In the genomic region with DNA sequence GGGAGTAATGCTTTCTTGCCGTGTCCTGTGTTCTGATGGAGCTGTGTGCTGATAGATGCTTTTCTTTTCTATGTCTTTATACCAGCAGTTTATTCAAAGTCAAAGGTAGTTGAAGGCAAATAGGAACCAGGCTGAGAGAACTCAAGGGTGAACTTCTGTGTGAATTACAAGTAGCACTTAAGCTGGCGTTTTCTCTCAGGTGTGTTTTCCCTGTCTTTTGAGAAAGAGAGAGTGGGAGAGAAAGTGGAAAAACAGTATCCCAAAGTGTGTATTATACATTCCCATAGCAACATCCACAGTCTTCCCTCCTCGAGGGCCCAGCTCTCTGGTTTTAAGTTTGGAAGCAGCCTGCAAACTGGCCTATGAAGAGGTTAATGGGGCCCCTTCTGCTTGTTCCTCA, we compare ENCODE assay signal across 10 cellular contexts. TPM values are rescaled to one million over a fixed set of nuclear protein-coding genes. Genes with fewer than 3 reads are reported as not detected.
DNase-seq lines count a peak whose midpoint lies in the region; ATAC-seq, FAIRE-seq and TF ChIP-seq lines count a peak whose summit lies in the region.
"Had no signal": no experiment of that assay in that cellular context is flagged by ENCODE, and none has a peak within 500 bp of the region (broad histone marks: within the 10 kb centered on the region; RNA-seq: fewer than 3 reads in every experiment).

No MANE protein-coding gene starts in this region.

- peaks cover 99% of the 10 kb centered on the region for H3K4me1 Mint-ChIP-seq in CD4-positive, alpha-beta T cell (ENCODE audit: low read depth)
- H3K4me1 Mint-ChIP-seq in neural crest cell: peaks cover 23% of the 10 kb centered on the region

- H3K27ac ChIP-seq in CD4-positive, alpha-beta T cell (ENCODE audit: low read depth, low read length): peak overlapping the region; percentile 63
- H3K27ac ChIP-seq in Karpas-422 (ENCODE audit: low read length): peak overlapping the region; percentile 95
- peak overlapping the region; percentile 12 to 81 for H3K27ac ChIP-seq in coronary artery

- peaks cover 42% of the 10 kb centered on the region for H3K79me2 ChIP-seq in Karpas-422 (ENCODE audit: low read length)

- no peaks in the 10 kb centered on the region for H3K27me3 ChIP-seq in CD4-positive, alpha-beta T cell (ENCODE audit: control insufficient read depth, insufficient read depth, low read length)
- H3K27me3 ChIP-seq in Karpas-422 (ENCODE audit: low read length): no peaks in the 10 kb centered on the region

- no peaks in the 10 kb centered on the region for H3K27me3 Mint-ChIP-seq in CD4-positive, alpha-beta T cell
- peaks cover 63% of the 10 kb centered on the region for H3K27me3 Mint-ChIP-seq in neural crest cell (ENCODE audit: low read depth)

- POLR2A ChIA-PET in CD4-positive, alpha-beta T cell (lab: Charles Lee): interaction anchor here (0.8 to 13.0 kb wide), 16 partner anchors 9 to 287 kb away, joined by 3 to 301 read pairs (median 3); partner anchors contain the start of gene DMXL1

- peak overlapping the region; percentile 93 for H3K4me3 Mint-ChIP-seq in CD4-positive, alpha-beta T cell
- H3K4me3 Mint-ChIP-seq in neural crest cell: peak overlapping the region; percentile 89

- CTCF ChIA-PET in CD4-positive, alpha-beta T cell (lab: Charles Lee): interaction anchor here (0.7 to 6.3 kb wide), 9 partner anchors 8 to 55 kb away, joined by 3 to 36 read pairs (median 5); no protein-coding TSS in a partner anchor

- FAIRE-seq in D721Med (lab: Jason Lieb, UNC): no peak

- peaks cover 88% of the 10 kb centered on the region for H3K4me1 ChIP-seq in Karpas-422 (ENCODE audit: low read length)

- H2AFZ ChIP-seq in Karpas-422 (ENCODE audit: low read length): no peak overlapping the region

- H3K9me3 ChIP-seq in CD4-positive, alpha-beta T cell (ENCODE audit: control insufficient read depth, low read length): no peaks in the 10 kb centered on the region
- no peaks in the 10 kb centered on the region for H3K9me3 ChIP-seq in Karpas-422 (ENCODE audit: low read length)

- no peaks in the 10 kb centered on the region for H3K9me2 ChIP-seq in Karpas-422 (replicated peaks; ENCODE audit: insufficient read depth, low read length)

- peak overlapping the region; percentile 80 for H3K4me3 ChIP-seq in Karpas-422 (ENCODE audit: low read length)
- peak overlapping the region; percentile 78 for H3K4me3 ChIP-seq in coronary artery

- no peak for TF ChIP-seq CTCF in CD4-positive, alpha-beta T cell (IDR thresholded peaks at IDR 0.05)
- no peak for TF ChIP-seq CTCF in coronary artery (IDR thresholded peaks at IDR 0.05)
- TF ChIP-seq CTCF in neural crest cell (conservative IDR thresholded peaks at IDR 0.05): no peak
- no peak for TF ChIP-seq CTCF in D721Med (IDR thresholded peaks at IDR 0.05; ENCODE audit: insufficient read depth, missing control alignments)

- intact Hi-C loops in CD4-positive, alpha-beta T cell (cut with DNase I, micrococcal nuclease): loop anchor here (5.0 kb wide), 1 partner anchor 40 kb away; no protein-coding TSS in a partner anchor

- H3K27ac Mint-ChIP-seq in CD4-positive, alpha-beta T cell: peak overlapping the region; percentile 86
- no peak overlapping the region for H3K27ac Mint-ChIP-seq in neural crest cell (ENCODE audit: unreplicated experiment)

- H3K36me3 Mint-ChIP-seq in CD4-positive, alpha-beta T cell (ENCODE audit: low read depth): peaks cover 51% of the 10 kb centered on the region
- H3K36me3 Mint-ChIP-seq in neural crest cell (ENCODE audit: low read depth): no peaks in the 10 kb centered on the region

- no peak for DNase-seq in CD4-positive, alpha-beta T cell
- DNase-seq in Karpas-422: peak; percentile 70
- DNase-seq in coronary artery (ENCODE audit: low spot score): no peak
- no peak for DNase-seq in neural crest cell (ENCODE audit: low read depth, low spot score)
- no peak for DNase-seq in NCI-H510A (lab: John Stamatoyannopoulos, UW)
- DNase-seq in mesenteric fat pad (ENCODE audit: low spot score): no peak
- no peak for DNase-seq in D721Med (ENCODE audit: insufficient read length, low spot score)
- DNase-seq: aorta, KG1 had no signal

- peak overlapping the region; percentile 78 for H3K9ac ChIP-seq in Karpas-422 (ENCODE audit: low read length)

- no peak for ATAC-seq in CD4-positive, alpha-beta T cell (ENCODE audit: poor library complexity)
- no peak for ATAC-seq in HG03378 (IDR thresholded peaks at IDR 0.05; ENCODE audit: unreplicated experiment)

- no peaks in the 10 kb centered on the region for H3K36me3 ChIP-seq in Karpas-422 (ENCODE audit: insufficient read depth, low read length)

- no peaks in the 10 kb centered on the region for H3K9me3 Mint-ChIP-seq in CD4-positive, alpha-beta T cell
- H3K9me3 Mint-ChIP-seq in neural crest cell: peaks cover 4% of the 10 kb centered on the region

- peaks cover 42% of the 10 kb centered on the region for H4K20me1 ChIP-seq in Karpas-422 (ENCODE audit: insufficient read depth, low read depth, low read length)

- H3K4me2 ChIP-seq in Karpas-422 (ENCODE audit: low read depth, low read length, poor library complexity, severe bottlenecking): peak overlapping the region; percentile 94

RNA-seq across cellular contexts. Expression of gene TNFAIP8, which starts 1.5 kb away (rescaled TPM):
- 100 to 1,000 TPM; 106 to 114 TPM for total RNA-seq in CD4-positive, alpha-beta T cell
- total RNA-seq in Karpas-422 (2014; rRNA removed; shearing (Covaris generic); ENCODE audit: low replicate concordance): 34.5 and 58.7 TPM in 2 replicates
- total RNA-seq in neural crest cell (8.6 and 10.8 TPM in 2 replicates), mesenteric fat pad (29.6 TPM)
